In genomic region chr5:117559005-117559844, GRCh38 we compare ENCODE assay signal across 28 cellular contexts.
"Had no signal": no experiment of that assay in that cellular context is flagged by ENCODE, and none has a peak within 500 bp of the region (broad histone marks: within the 10 kb centered on the region; RNA-seq: fewer than 3 reads in every experiment).

No MANE protein-coding gene starts in this region.

- H3K36me3 Mint-ChIP-seq: memory B cell, natural killer cell had no signal

- H3K4me3 ChIP-seq: colonic mucosa, gastrocnemius medialis, lung, pancreas, prostate gland, skin epidermis, suprapubic skin, transverse colon, upper lobe of right lung, vagina had no signal

- H3K36me3 ChIP-seq: colonic mucosa, gastrocnemius medialis, pancreas, prostate gland, suprapubic skin, transverse colon, upper lobe of right lung, vagina had no signal

- H3K4me1 Mint-ChIP-seq: endodermal cell; memory B cell; natural killer cell; stimulated activated naive CD8-positive, alpha-beta T cell treated with anti-CD3 and anti-CD28 coated beads, Interleukin-15, amount 100 ng/mL, for 72 hours had no signal

- H3K9me3 Mint-ChIP-seq: dendritic cell treated with granulocyte-macrophage colony-stimulating factor and Interleukin-4, amounts not matched to agents 40 ng/mL and 50 ng/mL, for 4 days; endodermal cell; memory B cell had no signal

- H3K27me3 ChIP-seq: colonic mucosa, gastrocnemius medialis, pancreas, suprapubic skin, transverse colon, upper lobe of right lung, vagina had no signal

- DNase-seq: colonic mucosa; effector CD8-positive, alpha-beta T cell; endodermal cell; foreskin fibroblast; gastrocnemius medialis; head of caudate nucleus; hippocampal formation; left cardiac atrium; left ventricle myocardium superior; natural killer cell; occipital lobe; pancreas; right cardiac atrium; stimulated activated CD4-positive, alpha-beta T cell treated with anti-CD3 and anti-CD28 coated beads, Interleukin-15, amount 100 ng/mL, for 24 hours; stimulated activated CD4-positive, alpha-beta T cell treated with anti-CD3 and anti-CD28 coated beads, Interleukin-2, amount 100 ng/mL, for 48 hours; stimulated activated naive CD4-positive, alpha-beta T cell; stimulated activated naive CD8-positive, alpha-beta T cell treated with anti-CD3 and anti-CD28 coated beads, Interleukin-15, amount 100 ng/mL, for 72 hours; transverse colon; upper lobe of right lung had no signal

- H3K9me3 ChIP-seq: colonic mucosa, gastrocnemius medialis, pancreas, prostate gland, suprapubic skin, transverse colon, upper lobe of right lung, vagina had no signal

- H3K4me3 Mint-ChIP-seq: dendritic cell treated with granulocyte-macrophage colony-stimulating factor and Interleukin-4, amounts not matched to agents 40 ng/mL and 50 ng/mL, for 4 days; endodermal cell; memory B cell; natural killer cell; stimulated activated naive CD8-positive, alpha-beta T cell treated with anti-CD3 and anti-CD28 coated beads, Interleukin-15, amount 100 ng/mL, for 72 hours had no signal

- ATAC-seq: esophagus mucosa; gastrocnemius medialis; left cardiac atrium; left ventricle myocardium superior; natural killer cell; pancreas; right cardiac atrium; stimulated activated naive CD8-positive, alpha-beta T cell treated with anti-CD3 and anti-CD28 coated beads, Interleukin-15, amount 100 ng/mL, for 72 hours; upper lobe of right lung had no signal

- H3K27ac ChIP-seq: colonic mucosa, epithelial cell of prostate, gastrocnemius medialis, pancreas, prostate gland, skin epidermis, suprapubic skin, transverse colon, upper lobe of right lung, vagina had no signal

- H3K27me3 Mint-ChIP-seq: dendritic cell treated with granulocyte-macrophage colony-stimulating factor and Interleukin-4, amounts not matched to agents 40 ng/mL and 50 ng/mL, for 4 days; memory B cell; stimulated activated naive CD8-positive, alpha-beta T cell treated with anti-CD3 and anti-CD28 coated beads, Interleukin-15, amount 100 ng/mL, for 72 hours had no signal

- H3K4me1 ChIP-seq: colonic mucosa, gastrocnemius medialis, pancreas, prostate gland, suprapubic skin, transverse colon, upper lobe of right lung, vagina had no signal

- H3K27ac Mint-ChIP-seq: dendritic cell treated with granulocyte-macrophage colony-stimulating factor and Interleukin-4, amounts not matched to agents 40 ng/mL and 50 ng/mL, for 4 days; endodermal cell; memory B cell; natural killer cell; stimulated activated naive CD8-positive, alpha-beta T cell treated with anti-CD3 and anti-CD28 coated beads, Interleukin-15, amount 100 ng/mL, for 72 hours had no signal
